Comparison of ENCODE assay signal across 5 cellular contexts in genomic region chr7:99954643-99955042, GRCh38. TPM values are rescaled to one million over a fixed set of nuclear protein-coding genes. Genes with fewer than 3 reads are reported as not detected.
"Had no signal": no experiment of that assay in that cellular context is flagged by ENCODE, and none has a peak within 500 bp of the region (broad histone marks: within the 10 kb centered on the region; RNA-seq: fewer than 3 reads in every experiment).

No MANE protein-coding gene starts in this region.

RNA-seq across cellular contexts. Expression of gene AZGP1, which starts 21.2 kb away (rescaled TPM):
- total RNA-seq: LHCN-M2, PC-9, SJCRH30 had no signal

RNA-seq across cellular contexts. Expression of gene GJC3, which starts 25.2 kb away (rescaled TPM):
- total RNA-seq: LHCN-M2, OCI-LY7, PC-9, SJCRH30 had no signal

RNA-seq across cellular contexts. Expression of gene TRIM4, which starts 35.3 kb away (rescaled TPM):
- total RNA-seq: SK-MEL-5 had no signal
